In the genomic region with DNA sequence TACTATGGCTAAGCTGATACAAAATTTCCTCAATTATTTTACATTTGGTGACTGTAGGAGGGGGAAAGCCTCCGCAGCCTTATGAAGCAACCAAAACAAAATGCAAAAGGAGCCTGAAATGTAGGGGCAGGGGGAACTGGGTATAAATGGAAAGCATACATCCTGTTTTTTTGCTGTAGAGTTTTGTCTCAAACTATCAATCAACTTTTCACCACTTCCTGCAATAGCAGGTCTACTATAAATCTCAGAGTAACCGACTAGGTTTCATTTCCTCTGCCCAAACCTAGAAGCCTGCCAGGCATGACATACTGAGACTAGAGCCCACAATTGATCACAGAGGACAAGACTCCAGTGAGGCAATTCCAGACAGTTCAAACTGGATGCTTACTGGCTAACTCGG, we compare ENCODE assay signal across 8 cellular contexts.
A peak's percentile ranks its signal among the peaks of the same experiment; 100 is the strongest.
DNase-seq lines count a peak whose midpoint lies in the region; ATAC-seq and TF ChIP-seq lines count a peak whose summit lies in the region.
"Had no signal": no experiment of that assay in that cellular context is flagged by ENCODE, and none has a peak within 500 bp of the region (broad histone marks: within the 10 kb centered on the region; RNA-seq: fewer than 3 reads in every experiment).

No MANE protein-coding gene starts in this region.

- H3K27ac ChIP-seq in SU-DHL-6 (ENCODE audit: low read depth, low read length) (no peak overlapping the region; the same call in 1 of the 2 replicates), lower lobe of right lung (no peak overlapping the region), stomach (no peak overlapping the region)

- no peaks in the 10 kb centered on the region for H3K79me2 ChIP-seq in SU-DHL-6 (ENCODE audit: insufficient read depth, low read length)

- H2AFZ ChIP-seq in SU-DHL-6 (ENCODE audit: low read depth, low read length, severe bottlenecking): no peak overlapping the region

- H3K4me2 ChIP-seq in SU-DHL-6 (ENCODE audit: low read depth, low read length, poor library complexity, severe bottlenecking): peak overlapping the region; percentile 37

- no peak for TF ChIP-seq EP300 in stomach (IDR thresholded peaks at IDR 0.05)

- TF ChIP-seq POLR2A in stomach (IDR thresholded peaks at IDR 0.05): no peak

- H3K4me1 ChIP-seq in lower lobe of right lung: peaks cover 6% of the 10 kb centered on the region
- H3K4me1 ChIP-seq in stomach: no peaks in the 10 kb centered on the region

- intact Hi-C loops in lower lobe of right lung (cut with DNase I): no loop called here
- intact Hi-C loops in stomach (cut with DNase I; ENCODE audit: low total_unique reads): no loop called here

- no peaks in the 10 kb centered on the region for H3K9me2 ChIP-seq in SU-DHL-6 (replicated peaks; ENCODE audit: insufficient read depth, low read length)

- H3K4me3 ChIP-seq in SU-DHL-6 (ENCODE audit: insufficient read depth, low read length, poor library complexity, severe bottlenecking): no peak overlapping the region
- H3K4me3 ChIP-seq in lower lobe of right lung: no peak overlapping the region
- H3K4me3 ChIP-seq in stomach: no peak overlapping the region

- no peaks in the 10 kb centered on the region for H3F3A ChIP-seq in SU-DHL-6 (ENCODE audit: insufficient read depth)

- H4K20me1 ChIP-seq in SU-DHL-6 (ENCODE audit: low read depth, low read length): no peaks in the 10 kb centered on the region

- TF ChIP-seq CTCF in SU-DHL-6 (IDR thresholded peaks at IDR 0.05; ENCODE audit: insufficient read depth, low read length, poor library complexity, severe bottlenecking) (no peak), lower lobe of right lung (IDR thresholded peaks at IDR 0.05) (no peak), stomach (IDR thresholded peaks at IDR 0.05) (no peak)

- WGBS in stomach, 5 donors: 68 to 80% (median 76%) methylated on average over 3 of the region's 3 CpGs

- H3K9ac ChIP-seq in SU-DHL-6 (ENCODE audit: low read length): no peak overlapping the region

- CTCF ChIA-PET in HEK293T (lab: Yijun Ruan, JAX): no interaction called here

- POLR2A ChIA-PET in HEK293T (lab: Yijun Ruan, JAX): no interaction called here

- no peaks in the 10 kb centered on the region for H3K36me3 ChIP-seq in SU-DHL-6 (ENCODE audit: low read length)
- no peaks in the 10 kb centered on the region for H3K36me3 ChIP-seq in lower lobe of right lung
- peaks cover 0 to 11% (median 3%) of the 10 kb centered on the region in 4 donors for H3K36me3 ChIP-seq in stomach

- H3K9me3 ChIP-seq in SU-DHL-6 (ENCODE audit: insufficient read depth, low read length) (no peaks in the 10 kb centered on the region), lower lobe of right lung (no peaks in the 10 kb centered on the region), stomach (no peaks in the 10 kb centered on the region)

- peak; percentile 99 for ATAC-seq in GM19324 (IDR thresholded peaks at IDR 0.05; ENCODE audit: low FRiP score, unreplicated experiment)
- ATAC-seq in HG03039 (IDR thresholded peaks at IDR 0.05; ENCODE audit: unreplicated experiment): peak; percentile 99
- peak; percentile 71 to 82 for ATAC-seq in lower lobe of right lung
- ATAC-seq: Panc1 had no signal

- no peak for DNase-seq in lower lobe of right lung
- no peak for DNase-seq in superior temporal gyrus (ENCODE audit: extremely low spot score)
- no peak for DNase-seq in HEK293T (ENCODE audit: extremely low spot score)
- DNase-seq in stomach: no peak

- H3K27me3 ChIP-seq in SU-DHL-6 (ENCODE audit: low read length): no peaks in the 10 kb centered on the region
- no peaks in the 10 kb centered on the region for H3K27me3 ChIP-seq in lower lobe of right lung (ENCODE audit: low read depth)
- no peaks in the 10 kb centered on the region for H3K27me3 ChIP-seq in stomach

TF ChIP-seq in HEK293T, 16 proteins besides CTCF, POLR2A, EP300 and RAD21:
- TF ChIP-seq ZNF384 (IDR thresholded peaks at IDR 0.05): no peak
- no peak for TF ChIP-seq SP1 (IDR thresholded peaks at IDR 0.05)
